8 cellular contexts compared by ENCODE assay signal in genomic region chr2:177724398-177725287, GRCh38.
DNase-seq lines count a peak whose midpoint lies in the region; ATAC-seq, FAIRE-seq and TF ChIP-seq lines count a peak whose summit lies in the region.

No MANE protein-coding gene starts in this region.

- no peak for TF ChIP-seq POLR2A in H1 (IDR thresholded peaks at IDR 0.05; ENCODE audit: control extremely low read depth in 1 of 2, low read depth in 2 of 2, low read length in 2 of 2)

- H2AK5ac ChIP-seq in H1 (ENCODE audit: low read depth, low read length) (no peak overlapping the region), mesenchymal stem cell (ENCODE audit: low read length, severe bottlenecking) (no peak overlapping the region)

- no peak overlapping the region for H2BK20ac ChIP-seq in H1 (ENCODE audit: low read length)

- POLR2A ChIA-PET in HEK293T (lab: Yijun Ruan, JAX) (no interaction called here), H1 (lab: Charles Lee; ENCODE audit: partially characterized antibody) (interaction anchor here (1.0 kb wide), 1 partner anchor 29 kb away, joined by 3 read pairs; no protein-coding TSS in a partner anchor)

- no peak overlapping the region for H3K23ac ChIP-seq in H1 (ENCODE audit: insufficient read length)
- no peak overlapping the region for H3K23ac ChIP-seq in mesenchymal stem cell (ENCODE audit: low read length in 2 of 2)

- H3K4me2 ChIP-seq in H1 (ENCODE audit: insufficient read depth in 1 of 2, low read depth in 2 of 2, low read length in 2 of 2): no peak overlapping the region
- no peak overlapping the region for H3K4me2 ChIP-seq in mesenchymal stem cell (ENCODE audit: low read length, poor library complexity, severe bottlenecking)

- ATAC-seq in stimulated activated naive CD8-positive, alpha-beta T cell treated with anti-CD3 and anti-CD28 coated beads, Interleukin-15, Interleukin-2, amounts not matched to agents 100 U/mL and 50 U/mL, for 24 hours: peak; percentile 63

- CTCF ChIA-PET in HEK293T (lab: Yijun Ruan, JAX): interaction anchor here (0.7 to 1.4 kb wide), 6 partner anchors 9 to 330 kb away, joined by 3 to 6 read pairs (median 3); no protein-coding TSS in a partner anchor
- CTCF ChIA-PET in H1 (lab: Charles Lee; ENCODE audit: partially characterized antibody): interaction anchor here (0.7 to 3.5 kb wide), 30 partner anchors 8 to 523 kb away, joined by 3 to 18 read pairs (median 4); no protein-coding TSS in a partner anchor

- no peaks in the 10 kb centered on the region; a peak in 1 of 7 replicates for H3K4me1 ChIP-seq in H1 (replicated peaks in 1 of 4; ENCODE audit: control insufficient read depth in 3 of 4, insufficient read depth in 4 of 4, low read length in 3 of 4)
- H3K4me1 ChIP-seq in mesenchymal stem cell (ENCODE audit: control insufficient read depth, insufficient read depth, low read depth, low read length): no peaks in the 10 kb centered on the region

- H3K79me2 ChIP-seq in H1 (ENCODE audit: control insufficient read depth in 1 of 2, insufficient read depth in 2 of 2, low read length in 2 of 2): no peaks in the 10 kb centered on the region

- H3K23me2 ChIP-seq in H1 (ENCODE audit: low read depth, low read length): no peaks in the 10 kb centered on the region

- H2BK120ac ChIP-seq in H1 (replicated peaks; ENCODE audit: low read depth, low read length) (no peak overlapping the region), mesenchymal stem cell (ENCODE audit: low read depth, low read length) (no peak overlapping the region)

- H3K56ac ChIP-seq in H1 (replicated peaks; ENCODE audit: insufficient read length, low read depth, low read length): no peak overlapping the region

- H4K20me1 ChIP-seq in H1 (replicated peaks in 1 of 2; ENCODE audit: control insufficient read depth in 1 of 2, insufficient read depth in 2 of 2, low read length in 2 of 2): no peaks in the 10 kb centered on the region

- H3K9me3 ChIP-seq in H1 (ENCODE audit: insufficient read depth in 2 of 2, low read depth in 1 of 2, low read length in 1 of 2): no peaks in the 10 kb centered on the region
- H3K9me3 ChIP-seq in mesenchymal stem cell (ENCODE audit: control insufficient read depth, low read length): no peaks in the 10 kb centered on the region

- H3K36me3 ChIP-seq in H1 (ENCODE audit: control insufficient read depth in 2 of 4, insufficient read depth in 4 of 4, low read length in 3 of 4) (no peaks in the 10 kb centered on the region), mesenchymal stem cell (ENCODE audit: control insufficient read depth in 1 of 2, insufficient read depth in 2 of 2, low read depth in 1 of 2, low read length in 2 of 2) (no peaks in the 10 kb centered on the region)

- WGBS in H1 (ENCODE audit: extremely low coverage in 1 of 2, insufficient coverage in 1 of 2, insufficient read length in 1 of 2, insufficient replicate concordance in 2 of 2, low coverage in 1 of 2, low lambda C conversion rate in 2 of 2, missing lambda C conversion rate in 1 of 2), 2 experiments: 45% methylated on average over 10 of the region's 10 CpGs; no CpG with 5 or more reads in 1 of the 2 experiments
- 57% methylated on average over 4 of the region's 10 CpGs for WGBS in mesenchymal stem cell

- H4K8ac ChIP-seq in H1 (ENCODE audit: extremely low read depth, insufficient read depth, low read length): no peak overlapping the region
- no peak overlapping the region for H4K8ac ChIP-seq in mesenchymal stem cell (ENCODE audit: low read length)

- H3K79me1 ChIP-seq in H1 (ENCODE audit: low read depth, low read length): no peaks in the 10 kb centered on the region
- H3K79me1 ChIP-seq in mesenchymal stem cell (replicated peaks; ENCODE audit: low read length, poor library complexity, severe bottlenecking): no peaks in the 10 kb centered on the region

- no peak for TF ChIP-seq EP300 in H1 (IDR thresholded peaks at IDR 0.05; ENCODE audit: borderline replicate concordance in 1 of 2, low read depth in 2 of 2, low read length in 2 of 2)

- no peak overlapping the region for H2BK5ac ChIP-seq in H1 (ENCODE audit: low read depth, low read length)
- no peak overlapping the region for H2BK5ac ChIP-seq in mesenchymal stem cell (ENCODE audit: low read depth, low read length, poor library complexity, severe bottlenecking)

- H3K27ac ChIP-seq in H1 (ENCODE audit: low read depth, low read length) (no peak overlapping the region), mesenchymal stem cell (ENCODE audit: low read length, poor library complexity, severe bottlenecking) (no peak overlapping the region)

- peak; percentile 96 for TF ChIP-seq RAD21 in H1 (IDR thresholded peaks at IDR 0.05 in 1 of 2, conservative IDR thresholded peaks at IDR 0.05 in 1 of 2; ENCODE audit: low read depth in 2 of 2, low read length in 2 of 2)

- TF ChIP-seq CTCF in H1 (IDR thresholded peaks at IDR 0.05; ENCODE audit: control extremely low read depth in 1 of 3, insufficient read depth in 1 of 3, low read depth in 1 of 3, low read length in 3 of 3): peak; percentile 54 to 94 (median 83)

- no peak overlapping the region for H3K18ac ChIP-seq in H1 (ENCODE audit: extremely low read depth, low read length)
- H3K18ac ChIP-seq in mesenchymal stem cell (ENCODE audit: low read depth in 1 of 2, low read length in 2 of 2): no peak overlapping the region

- H2BK12ac ChIP-seq in H1 (ENCODE audit: low read depth, low read length) (no peak overlapping the region), mesenchymal stem cell (ENCODE audit: low read length in 2 of 2) (no peak overlapping the region)

- peak; percentile 95 for FAIRE-seq in H1 (lab: Jason Lieb, UNC)

- H3K4me3 ChIP-seq in H1 (ENCODE audit: extremely low read depth in 1 of 4, insufficient read depth in 2 of 4, low read depth in 3 of 4, low read length in 4 of 4) (no peak overlapping the region), mesenchymal stem cell (ENCODE audit: insufficient read depth in 1 of 2, low read depth in 1 of 2, low read length in 2 of 2) (no peak overlapping the region)

- peak; percentile 42 for DNase-seq in DMS153 (lab: John Stamatoyannopoulos, UW)
- peak; percentile 69 for DNase-seq in HEK293T (ENCODE audit: extremely low spot score)
- peak; percentile 38 for DNase-seq in NCI-H2107 (lab: John Stamatoyannopoulos, UW)
- peak; percentile 2 to 20 for DNase-seq in activated CD4-positive, alpha-beta T cell treated with anti-CD3 and anti-CD28 coated beads for 4 hours
- peak; percentile 13 to 78 for DNase-seq in H1 (ENCODE audit: low read depth in 1 of 2, low spot score in 2 of 2)
- peak; percentile 67 for DNase-seq in mesenchymal stem cell
- peak; percentile 61 for DNase-seq in stimulated activated naive CD8-positive, alpha-beta T cell treated with anti-CD3 and anti-CD28 coated beads, Interleukin-15, Interleukin-2, amounts not matched to agents 100 U/mL and 50 U/mL, for 24 hours
- DNase-seq in 8988T: no peak

- no peak overlapping the region for H3K14ac ChIP-seq in H1 (ENCODE audit: insufficient read length)
- no peak overlapping the region for H3K14ac ChIP-seq in mesenchymal stem cell (ENCODE audit: low read length in 2 of 2)

- no peak overlapping the region for H4K5ac ChIP-seq in H1 (ENCODE audit: insufficient read length, low read depth, low read length)

- H4K91ac ChIP-seq in H1 (replicated peaks; ENCODE audit: insufficient read length, low read length) (no peak overlapping the region), mesenchymal stem cell (ENCODE audit: low read length) (no peak overlapping the region)

- H2AFZ ChIP-seq in H1 (ENCODE audit: low read length): 0 out of 2 replicates have a peak overlapping the region, but pooled peaks have one; percentile 1
- no peak overlapping the region for H2AFZ ChIP-seq in mesenchymal stem cell (ENCODE audit: low read depth, low read length)

- H2BK15ac ChIP-seq in H1 (ENCODE audit: low read length) (no peak overlapping the region), mesenchymal stem cell (ENCODE audit: low read depth, poor library complexity, severe bottlenecking) (no peak overlapping the region)

- H3K27me3 ChIP-seq in H1 (replicated peaks in 1 of 4; ENCODE audit: control insufficient read depth in 3 of 4, extremely low read depth in 1 of 4, insufficient read depth in 3 of 4, low read length in 3 of 4) (peaks cover 9 to 28% (median 19%) of the 10 kb centered on the region in 4 experiments), mesenchymal stem cell (ENCODE audit: control insufficient read depth in 1 of 2, insufficient read depth in 1 of 2, low read length in 2 of 2) (peaks cover 0 to 3% of the 10 kb centered on the region in 2 experiments)

- H3K4ac ChIP-seq in H1 (replicated peaks; ENCODE audit: insufficient read length, low read depth, low read length) (no peak overlapping the region), mesenchymal stem cell (ENCODE audit: low read depth in 1 of 2, low read length in 2 of 2) (no peak overlapping the region)

- H3K9ac ChIP-seq in H1 (replicated peaks in 1 of 4; ENCODE audit: extremely low read depth in 1 of 4, low read depth in 3 of 4, low read length in 3 of 4): no peak overlapping the region
- no peak overlapping the region for H3K9ac ChIP-seq in mesenchymal stem cell (ENCODE audit: low read length)

TF ChIP-seq in HEK293T, 16 proteins besides CTCF, POLR2A, EP300 and RAD21 (continues in another document):
- TF ChIP-seq ELF4 (IDR thresholded peaks at IDR 0.05): no peak
- TF ChIP-seq CTBP1 (IDR thresholded peaks at IDR 0.05; ENCODE audit: borderline replicate concordance): no peak
- no peak for TF ChIP-seq ARNT (IDR thresholded peaks at IDR 0.05)
- TF ChIP-seq ZNF384 (IDR thresholded peaks at IDR 0.05): no peak
- no peak for TF ChIP-seq FOXK2 (IDR thresholded peaks at IDR 0.05)
- no peak for TF ChIP-seq HDGF (IDR thresholded peaks at IDR 0.05; ENCODE audit: borderline replicate concordance)
- TF ChIP-seq FOXA1 (IDR thresholded peaks at IDR 0.05): no peak
- TF ChIP-seq SP1 (IDR thresholded peaks at IDR 0.05): no peak
- no peak for TF ChIP-seq L3MBTL2 (conservative IDR thresholded peaks at IDR 0.05)
- TF ChIP-seq TARDBP (IDR thresholded peaks at IDR 0.05): no peak

TF ChIP-seq in H1, 55 proteins besides CTCF, POLR2A, EP300 and RAD21 (continues in another document):
- TF ChIP-seq ATF2 (IDR thresholded peaks at IDR 0.05; ENCODE audit: low read length) (no peak), SIN3A (conservative IDR thresholded peaks at IDR 0.05 in 1 of 2, IDR thresholded peaks at IDR 0.05 in 1 of 2; ENCODE audit: low read depth in 1 of 2, low read length in 2 of 2) (no peak), CBX5 (IDR thresholded peaks at IDR 0.05; ENCODE audit: low read depth, low read length) (no peak), RNF2 (IDR thresholded peaks at IDR 0.05; ENCODE audit: borderline replicate concordance, low read depth, low read length, missing control alignments, poor library complexity, severe bottlenecking) (no peak)
